18 cellular contexts compared by ENCODE assay signal in genomic region chr17:18980682-18981384, GRCh38. TPM values are rescaled to one million over a fixed set of nuclear protein-coding genes. Genes with fewer than 3 reads are reported as not detected.
DNase-seq lines count a peak whose midpoint lies in the region; ATAC-seq and TF ChIP-seq lines count a peak whose summit lies in the region.
"Had no signal": no experiment of that assay in that cellular context is flagged by ENCODE, and none has a peak within 500 bp of the region (broad histone marks: within the 10 kb centered on the region; RNA-seq: fewer than 3 reads in every experiment).

No MANE protein-coding gene starts in this region.

- H3K36me3 ChIP-seq in adipocyte (ENCODE audit: control insufficient read depth, insufficient read depth, low read length, severe bottlenecking) (peaks cover 17% of the 10 kb centered on the region), suprapubic skin (peaks cover 24% of the 10 kb centered on the region)
- H3K36me3 ChIP-seq: adrenal gland had no signal

- H3K27me3 ChIP-seq in adipocyte (replicated peaks; ENCODE audit: control insufficient read depth, insufficient read depth, low read length) (no peaks in the 10 kb centered on the region), suprapubic skin (no peaks in the 10 kb centered on the region)
- H3K27me3 ChIP-seq: adrenal gland, gastroesophageal sphincter, SJSA1 had no signal

- H3K27ac Mint-ChIP-seq in activated T-cell treated with anti-CD3 and anti-CD28 coated beads, Interleukin-2, amount 50 U/mL, for 24 hours: peak overlapping the region; percentile 19

- no peak for TF ChIP-seq CTCF in suprapubic skin (IDR thresholded peaks at IDR 0.05)

- H3K9ac ChIP-seq in adipocyte (ENCODE audit: low read length): peak overlapping the region; percentile 80

- 81% methylated on average over 15 of the region's 15 CpGs for WGBS in suprapubic skin

- no peak for TF ChIP-seq EP300 in suprapubic skin (IDR thresholded peaks at IDR 0.05)

- no peaks in the 10 kb centered on the region for H3K9me3 ChIP-seq in adipocyte (ENCODE audit: control insufficient read depth, low read length)
- no peaks in the 10 kb centered on the region for H3K9me3 ChIP-seq in suprapubic skin
- H3K9me3 ChIP-seq: adrenal gland, gastroesophageal sphincter, SJSA1 had no signal

- TF ChIP-seq POLR2A in suprapubic skin (IDR thresholded peaks at IDR 0.05): no peak

- peak overlapping the region; percentile 73 for H3K27ac ChIP-seq in suprapubic skin
- H3K27ac ChIP-seq: adrenal gland, gastroesophageal sphincter had no signal

- DNase-seq in activated T-cell treated with anti-CD3 and anti-CD28 coated beads, Interleukin-2, amount 50 U/mL, for 24 hours: no peak
- DNase-seq in activated T-cell treated with anti-CD3 and anti-CD28 coated beads for 4 hours (no peak), adipocyte (ENCODE audit: low read depth) (no peak), kidney tubule cell (ENCODE audit: low spot score) (peak; percentile 81), suprapubic skin (ENCODE audit: low spot score in 2 of 2) (no peak)
- DNase-seq: activated CD4-positive, CD25-positive, alpha-beta regulatory T cell; activated CD8-positive, alpha-beta memory T cell treated with anti-CD3 and anti-CD28 coated beads, Interleukin-2, amount 50 U/mL, for 48 hours; adrenal gland; left cardiac atrium; naive thymus-derived CD8-positive, alpha-beta T cell; NCI-H1417 treated with DMSO at 0.1 percent for 48 hours had no signal

- no peaks in the 10 kb centered on the region for H3K27me3 Mint-ChIP-seq in activated T-cell treated with anti-CD3 and anti-CD28 coated beads, Interleukin-2, amount 50 U/mL, for 24 hours
- H3K27me3 Mint-ChIP-seq: naive thymus-derived CD8-positive, alpha-beta T cell had no signal

- no peak overlapping the region for H3K4me3 Mint-ChIP-seq in activated T-cell treated with anti-CD3 and anti-CD28 coated beads, Interleukin-2, amount 50 U/mL, for 24 hours
- H3K4me3 Mint-ChIP-seq: naive thymus-derived CD8-positive, alpha-beta T cell had no signal

- peaks cover 11% of the 10 kb centered on the region for H3K4me1 ChIP-seq in adipocyte (ENCODE audit: control insufficient read depth, insufficient read depth, low read length)
- H3K4me1 ChIP-seq in suprapubic skin: peaks cover 31% of the 10 kb centered on the region
- H3K4me1 ChIP-seq: adrenal gland, gastroesophageal sphincter had no signal

- ATAC-seq in GM19455 (IDR thresholded peaks at IDR 0.05; ENCODE audit: unreplicated experiment): no peak
- ATAC-seq in GM21576 (IDR thresholded peaks at IDR 0.05; ENCODE audit: unreplicated experiment): no peak
- ATAC-seq in GM21381 (IDR thresholded peaks at IDR 0.05; ENCODE audit: unreplicated experiment): no peak
- ATAC-seq: gastroesophageal sphincter; naive thymus-derived CD8-positive, alpha-beta T cell had no signal

- peaks cover 74% of the 10 kb centered on the region for H3K36me3 Mint-ChIP-seq in activated T-cell treated with anti-CD3 and anti-CD28 coated beads, Interleukin-2, amount 50 U/mL, for 24 hours (ENCODE audit: low read depth)

- H3K4me3 ChIP-seq in adipocyte (ENCODE audit: low read length): no peak overlapping the region
- H3K4me3 ChIP-seq in suprapubic skin: no peak overlapping the region
- H3K4me3 ChIP-seq: adrenal gland, gastroesophageal sphincter, SJSA1 had no signal

- no peaks in the 10 kb centered on the region for H3K9me3 Mint-ChIP-seq in activated T-cell treated with anti-CD3 and anti-CD28 coated beads, Interleukin-2, amount 50 U/mL, for 24 hours
- H3K9me3 Mint-ChIP-seq: naive thymus-derived CD8-positive, alpha-beta T cell had no signal

- peaks cover 3% of the 10 kb centered on the region for H3K4me1 Mint-ChIP-seq in activated T-cell treated with anti-CD3 and anti-CD28 coated beads, Interleukin-2, amount 50 U/mL, for 24 hours (ENCODE audit: low read depth)
- H3K4me1 Mint-ChIP-seq: naive thymus-derived CD8-positive, alpha-beta T cell had no signal

RNA-seq across cellular contexts. Expression of gene FAM83G, which starts 23.7 kb away (rescaled TPM):
- 100 to 1,000 TPM; 205 to 261 (median 210) TPM for total RNA-seq in suprapubic skin

RNA-seq across cellular contexts. Expression of gene SLC5A10, which starts 28.9 kb away (rescaled TPM):
- 1 to 10 TPM in 2 of 4 donors, under 1 TPM in 2; 0.31 to 1.5 (median 0.94) TPM for total RNA-seq in suprapubic skin
- total RNA-seq: dermis blood vessel endothelial cell; gastroesophageal sphincter; naive thymus-derived CD8-positive, alpha-beta T cell; urinary bladder had no signal
